Comparison of ENCODE assay signal across 1 cellular context in the genomic region with DNA sequence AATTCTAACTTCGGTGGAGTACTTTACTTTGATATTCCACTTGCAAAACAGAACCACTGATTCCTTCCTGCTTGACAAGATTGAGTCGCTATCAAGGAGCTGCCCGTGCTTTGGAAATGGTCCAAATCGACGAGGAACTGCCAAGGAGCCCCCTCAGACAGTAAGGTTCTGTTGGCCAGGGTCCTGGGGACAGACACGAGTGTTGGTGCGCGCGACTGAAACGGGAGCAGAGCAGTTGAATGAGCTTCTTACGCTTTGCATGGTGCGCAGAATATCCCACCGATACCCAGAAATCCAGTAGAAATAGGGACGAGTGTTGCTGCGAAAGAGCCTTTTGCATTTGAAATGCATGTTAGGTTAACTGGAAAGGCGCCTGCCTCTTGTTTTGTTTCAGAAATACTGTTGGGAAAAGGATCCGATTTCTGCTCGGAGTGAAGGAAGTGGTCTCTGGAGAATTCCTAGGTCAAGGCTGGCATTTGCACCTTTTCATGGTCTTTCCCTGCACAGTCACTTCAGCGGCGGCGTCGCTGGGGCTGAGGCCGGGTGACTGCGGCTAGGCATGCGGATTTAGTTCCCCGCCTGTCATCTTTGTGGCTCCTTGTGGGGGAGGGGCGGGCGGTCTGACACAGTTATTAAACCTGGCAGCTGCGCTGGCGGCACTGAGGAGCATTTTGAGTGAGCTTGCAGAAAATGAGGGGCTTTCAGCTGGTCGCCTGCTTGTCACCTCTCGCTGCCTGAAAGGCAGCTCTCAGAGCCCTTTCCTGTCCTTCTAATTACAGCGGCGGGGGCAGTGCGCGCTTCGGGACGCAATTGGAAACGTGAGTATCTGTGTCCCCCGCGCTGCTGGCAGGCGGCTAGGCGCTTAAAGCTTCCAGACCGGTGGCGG.
TF ChIP-seq lines count a peak whose summit lies in the region.

No MANE protein-coding gene starts in this region.

TF ChIP-seq in HEK293, 187 proteins besides CTCF, POLR2A, EP300 and RAD21 (continued from another document):
- TF ChIP-seq ZNF311 (tag by site-specific recombination; IDR thresholded peaks at IDR 0.05; ENCODE audit: borderline replicate concordance) (no peak), ZNF175 (tag by site-specific recombination; IDR thresholded peaks at IDR 0.05) (no peak), KLF8 (tag by site-specific recombination; IDR thresholded peaks at IDR 0.05) (0 out of 2 replicates have a peak, but pooled peaks have one; percentile 8), ZNF335 (tag by site-specific recombination; conservative IDR thresholded peaks at IDR 0.05) (peak; percentile 95), KLF7 (tag by site-specific recombination; IDR thresholded peaks at IDR 0.05; ENCODE audit: borderline replicate concordance) (no peak), GLIS1 (tag by site-specific recombination; IDR thresholded peaks at IDR 0.05) (peak; percentile 77), ZNF521 (tag by site-specific recombination; IDR thresholded peaks at IDR 0.05) (no peak), ZNF184 (tag by site-specific recombination; IDR thresholded peaks at IDR 0.05) (no peak), ZNF24 (tag by site-specific recombination; IDR thresholded peaks at IDR 0.05) (0 out of 2 replicates have a peak, but pooled peaks have one; percentile 3), ZEB2 (tag by site-specific recombination; IDR thresholded peaks at IDR 0.05) (peak; percentile 12; the same call in 1 of the 2 replicates)
- TF ChIP-seq, protein P1, sequence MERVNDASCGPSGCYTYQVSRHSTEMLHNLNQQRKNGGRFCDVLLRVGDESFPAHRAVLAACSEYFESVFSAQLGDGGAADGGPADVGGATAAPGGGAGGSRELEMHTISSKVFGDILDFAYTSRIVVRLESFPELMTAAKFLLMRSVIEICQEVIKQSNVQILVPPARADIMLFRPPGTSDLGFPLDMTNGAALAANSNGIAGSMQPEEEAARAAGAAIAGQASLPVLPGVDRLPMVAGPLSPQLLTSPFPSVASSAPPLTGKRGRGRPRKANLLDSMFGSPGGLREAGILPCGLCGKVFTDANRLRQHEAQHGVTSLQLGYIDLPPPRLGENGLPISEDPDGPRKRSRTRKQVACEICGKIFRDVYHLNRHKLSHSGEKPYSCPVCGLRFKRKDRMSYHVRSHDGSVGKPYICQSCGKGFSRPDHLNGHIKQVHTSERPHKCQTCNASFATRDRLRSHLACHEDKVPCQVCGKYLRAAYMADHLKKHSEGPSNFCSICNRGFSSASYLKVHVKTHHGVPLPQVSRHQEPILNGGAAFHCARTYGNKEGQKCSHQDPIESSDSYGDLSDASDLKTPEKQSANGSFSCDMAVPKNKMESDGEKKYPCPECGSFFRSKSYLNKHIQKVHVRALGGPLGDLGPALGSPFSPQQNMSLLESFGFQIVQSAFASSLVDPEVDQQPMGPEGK (tag by site-specific recombination; IDR thresholded peaks at IDR 0.05): peak; percentile 48; the same call in 1 of the 2 replicates
- TF ChIP-seq, protein P2, sequence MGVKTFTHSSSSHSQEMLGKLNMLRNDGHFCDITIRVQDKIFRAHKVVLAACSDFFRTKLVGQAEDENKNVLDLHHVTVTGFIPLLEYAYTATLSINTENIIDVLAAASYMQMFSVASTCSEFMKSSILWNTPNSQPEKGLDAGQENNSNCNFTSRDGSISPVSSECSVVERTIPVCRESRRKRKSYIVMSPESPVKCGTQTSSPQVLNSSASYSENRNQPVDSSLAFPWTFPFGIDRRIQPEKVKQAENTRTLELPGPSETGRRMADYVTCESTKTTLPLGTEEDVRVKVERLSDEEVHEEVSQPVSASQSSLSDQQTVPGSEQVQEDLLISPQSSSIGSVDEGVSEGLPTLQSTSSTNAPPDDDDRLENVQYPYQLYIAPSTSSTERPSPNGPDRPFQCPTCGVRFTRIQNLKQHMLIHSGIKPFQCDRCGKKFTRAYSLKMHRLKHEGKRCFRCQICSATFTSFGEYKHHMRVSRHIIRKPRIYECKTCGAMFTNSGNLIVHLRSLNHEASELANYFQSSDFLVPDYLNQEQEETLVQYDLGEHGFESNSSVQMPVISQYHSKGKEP (tag by site-specific recombination; IDR thresholded peaks at IDR 0.05): peak; percentile 30
- TF ChIP-seq, protein P3, sequence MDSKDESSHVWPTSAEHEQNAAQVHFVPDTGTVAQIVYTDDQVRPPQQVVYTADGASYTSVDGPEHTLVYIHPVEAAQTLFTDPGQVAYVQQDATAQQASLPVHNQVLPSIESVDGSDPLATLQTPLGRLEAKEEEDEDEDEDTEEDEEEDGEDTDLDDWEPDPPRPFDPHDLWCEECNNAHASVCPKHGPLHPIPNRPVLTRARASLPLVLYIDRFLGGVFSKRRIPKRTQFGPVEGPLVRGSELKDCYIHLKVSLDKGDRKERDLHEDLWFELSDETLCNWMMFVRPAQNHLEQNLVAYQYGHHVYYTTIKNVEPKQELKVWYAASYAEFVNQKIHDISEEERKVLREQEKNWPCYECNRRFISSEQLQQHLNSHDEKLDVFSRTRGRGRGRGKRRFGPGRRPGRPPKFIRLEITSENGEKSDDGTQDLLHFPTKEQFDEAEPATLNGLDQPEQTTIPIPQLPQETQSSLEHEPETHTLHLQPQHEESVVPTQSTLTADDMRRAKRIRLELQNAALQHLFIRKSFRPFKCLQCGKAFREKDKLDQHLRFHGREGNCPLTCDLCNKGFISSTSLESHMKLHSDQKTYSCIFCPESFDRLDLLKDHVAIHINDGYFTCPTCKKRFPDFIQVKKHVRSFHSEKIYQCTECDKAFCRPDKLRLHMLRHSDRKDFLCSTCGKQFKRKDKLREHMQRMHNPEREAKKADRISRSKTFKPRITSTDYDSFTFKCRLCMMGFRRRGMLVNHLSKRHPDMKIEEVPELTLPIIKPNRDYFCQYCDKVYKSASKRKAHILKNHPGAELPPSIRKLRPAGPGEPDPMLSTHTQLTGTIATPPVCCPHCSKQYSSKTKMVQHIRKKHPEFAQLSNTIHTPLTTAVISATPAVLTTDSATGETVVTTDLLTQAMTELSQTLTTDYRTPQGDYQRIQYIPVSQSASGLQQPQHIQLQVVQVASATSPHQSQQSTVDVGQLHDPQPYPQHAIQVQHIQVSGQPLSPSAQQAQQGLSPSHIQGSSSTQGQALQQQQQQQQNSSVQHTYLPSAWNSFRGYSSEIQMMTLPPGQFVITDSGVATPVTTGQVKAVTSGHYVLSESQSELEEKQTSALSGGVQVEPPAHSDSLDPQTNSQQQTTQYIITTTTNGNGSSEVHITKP (tag by site-specific recombination; IDR thresholded peaks at IDR 0.05): peak; percentile 66
- TF ChIP-seq, protein P4, sequence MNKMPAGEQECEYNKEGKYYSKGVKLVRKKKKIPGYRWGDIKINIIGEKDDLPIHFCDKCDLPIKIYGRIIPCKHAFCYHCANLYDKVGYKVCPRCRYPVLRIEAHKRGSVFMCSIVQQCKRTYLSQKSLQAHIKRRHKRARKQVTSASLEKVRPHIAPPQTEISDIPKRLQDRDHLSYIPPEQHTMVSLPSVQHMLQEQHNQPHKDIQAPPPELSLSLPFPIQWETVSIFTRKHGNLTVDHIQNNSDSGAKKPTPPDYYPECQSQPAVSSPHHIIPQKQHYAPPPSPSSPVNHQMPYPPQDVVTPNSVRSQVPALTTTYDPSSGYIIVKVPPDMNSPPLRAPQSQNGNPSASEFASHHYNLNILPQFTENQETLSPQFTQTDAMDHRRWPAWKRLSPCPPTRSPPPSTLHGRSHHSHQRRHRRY (tag by site-specific recombination; IDR thresholded peaks at IDR 0.05): no peak
- TF ChIP-seq, protein P5, sequence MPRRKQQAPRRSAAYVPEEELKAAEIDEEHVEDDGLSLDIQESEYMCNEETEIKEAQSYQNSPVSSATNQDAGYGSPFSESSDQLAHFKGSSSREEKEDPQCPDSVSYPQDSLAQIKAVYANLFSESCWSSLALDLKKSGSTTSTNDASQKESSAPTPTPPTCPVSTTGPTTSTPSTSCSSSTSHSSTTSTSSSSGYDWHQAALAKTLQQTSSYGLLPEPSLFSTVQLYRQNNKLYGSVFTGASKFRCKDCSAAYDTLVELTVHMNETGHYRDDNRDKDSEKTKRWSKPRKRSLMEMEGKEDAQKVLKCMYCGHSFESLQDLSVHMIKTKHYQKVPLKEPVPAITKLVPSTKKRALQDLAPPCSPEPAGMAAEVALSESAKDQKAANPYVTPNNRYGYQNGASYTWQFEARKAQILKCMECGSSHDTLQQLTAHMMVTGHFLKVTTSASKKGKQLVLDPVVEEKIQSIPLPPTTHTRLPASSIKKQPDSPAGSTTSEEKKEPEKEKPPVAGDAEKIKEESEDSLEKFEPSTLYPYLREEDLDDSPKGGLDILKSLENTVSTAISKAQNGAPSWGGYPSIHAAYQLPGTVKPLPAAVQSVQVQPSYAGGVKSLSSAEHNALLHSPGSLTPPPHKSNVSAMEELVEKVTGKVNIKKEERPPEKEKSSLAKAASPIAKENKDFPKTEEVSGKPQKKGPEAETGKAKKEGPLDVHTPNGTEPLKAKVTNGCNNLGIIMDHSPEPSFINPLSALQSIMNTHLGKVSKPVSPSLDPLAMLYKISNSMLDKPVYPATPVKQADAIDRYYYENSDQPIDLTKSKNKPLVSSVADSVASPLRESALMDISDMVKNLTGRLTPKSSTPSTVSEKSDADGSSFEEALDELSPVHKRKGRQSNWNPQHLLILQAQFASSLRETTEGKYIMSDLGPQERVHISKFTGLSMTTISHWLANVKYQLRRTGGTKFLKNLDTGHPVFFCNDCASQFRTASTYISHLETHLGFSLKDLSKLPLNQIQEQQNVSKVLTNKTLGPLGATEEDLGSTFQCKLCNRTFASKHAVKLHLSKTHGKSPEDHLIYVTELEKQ (tag by site-specific recombination; IDR thresholded peaks at IDR 0.05; ENCODE audit: borderline replicate concordance): 0 out of 2 replicates have a peak, but pooled peaks have one; percentile 10
- TF ChIP-seq, protein P6, sequence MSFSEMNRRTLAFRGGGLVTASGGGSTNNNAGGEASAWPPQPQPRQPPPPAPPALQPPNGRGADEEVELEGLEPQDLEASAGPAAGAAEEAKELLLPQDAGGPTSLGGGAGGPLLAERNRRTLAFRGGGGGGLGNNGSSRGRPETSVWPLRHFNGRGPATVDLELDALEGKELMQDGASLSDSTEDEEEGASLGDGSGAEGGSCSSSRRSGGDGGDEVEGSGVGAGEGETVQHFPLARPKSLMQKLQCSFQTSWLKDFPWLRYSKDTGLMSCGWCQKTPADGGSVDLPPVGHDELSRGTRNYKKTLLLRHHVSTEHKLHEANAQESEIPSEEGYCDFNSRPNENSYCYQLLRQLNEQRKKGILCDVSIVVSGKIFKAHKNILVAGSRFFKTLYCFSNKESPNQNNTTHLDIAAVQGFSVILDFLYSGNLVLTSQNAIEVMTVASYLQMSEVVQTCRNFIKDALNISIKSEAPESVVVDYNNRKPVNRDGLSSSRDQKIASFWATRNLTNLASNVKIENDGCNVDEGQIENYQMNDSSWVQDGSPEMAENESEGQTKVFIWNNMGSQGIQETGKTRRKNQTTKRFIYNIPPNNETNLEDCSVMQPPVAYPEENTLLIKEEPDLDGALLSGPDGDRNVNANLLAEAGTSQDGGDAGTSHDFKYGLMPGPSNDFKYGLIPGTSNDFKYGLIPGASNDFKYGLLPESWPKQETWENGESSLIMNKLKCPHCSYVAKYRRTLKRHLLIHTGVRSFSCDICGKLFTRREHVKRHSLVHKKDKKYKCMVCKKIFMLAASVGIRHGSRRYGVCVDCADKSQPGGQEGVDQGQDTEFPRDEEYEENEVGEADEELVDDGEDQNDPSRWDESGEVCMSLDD (tag by site-specific recombination; IDR thresholded peaks at IDR 0.05): no peak
TF ChIP-seq in HEK293: peak in this region for 22.
